ENCODE assay signal across 26 cellular contexts in genomic region chr2:240479111-240479501, GRCh38. TPM values are rescaled to one million over a fixed set of nuclear protein-coding genes. Genes with fewer than 3 reads are reported as not detected.
DNase-seq lines count a peak whose midpoint lies in the region; ATAC-seq and TF ChIP-seq lines count a peak whose summit lies in the region.
"Had no signal": no experiment of that assay in that cellular context is flagged by ENCODE, and none has a peak within 500 bp of the region (broad histone marks: within the 10 kb centered on the region; RNA-seq: fewer than 3 reads in every experiment).

No MANE protein-coding gene starts in this region.

- intact Hi-C loops in MCF 10A (cut with micrococcal nuclease) = no loop called here

- H3K27ac ChIP-seq in endodermal cell (ENCODE audit: low read depth, low read length) = no peak overlapping the region
- H3K27ac ChIP-seq: gastrocnemius medialis, left lung, parathyroid adenoma, testis, uterus had no signal

- no peaks in the 10 kb centered on the region for H3K27me3 ChIP-seq in endodermal cell (ENCODE audit: control insufficient read depth, insufficient read depth, low read length, poor library complexity, severe bottlenecking)
- H3K27me3 ChIP-seq: gastrocnemius medialis, left lung, testis, uterus had no signal

- no peak overlapping the region for H3K27ac Mint-ChIP-seq in activated CD4-positive, alpha-beta T cell treated with anti-CD3 and anti-CD28 coated beads, Interleukin-2, amount 10 ng/mL, durations not matched to agents 7 days and 5 days
- H3K27ac Mint-ChIP-seq in endodermal cell = no peak overlapping the region
- no peak overlapping the region for H3K27ac Mint-ChIP-seq in MCF 10A (ENCODE audit: low read depth, unreplicated experiment)
- H3K27ac Mint-ChIP-seq: activated T-helper 17 cell treated with anti-CD3 and anti-CD28 coated beads, Interleukin-2, amount 50 U/mL, for 72 hours; CD8-positive, alpha-beta T cell; dendritic cell treated with granulocyte-macrophage colony-stimulating factor and Interleukin-4, amounts not matched to agents 40 ng/mL and 50 ng/mL, for 4 days; nephron had no signal

- ATAC-seq in omental fat pad (ENCODE audit: low FRiP score) (no peak), GM19035 (IDR thresholded peaks at IDR 0.05; ENCODE audit: unreplicated experiment) (no peak)
- ATAC-seq: activated T-helper 17 cell treated with anti-CD3 and anti-CD28 coated beads, Interleukin-2, amount 50 U/mL, for 72 hours; CD8-positive, alpha-beta T cell; gastrocnemius medialis; left lung had no signal

- no TSS peak for BruUV-seq in MCF 10A (replicated peaks; lab: Mats Ljungman, UMichigan)

- CTCF ChIA-PET in activated CD4-positive, alpha-beta T cell treated with anti-CD3 and anti-CD28 coated beads, Interleukin-2, amount 10 ng/mL, durations not matched to agents 7 days and 5 days (lab: Charles Lee) = interaction anchor here (0.6 to 1.0 kb wide), 2 partner anchors 23 to 138 kb away, joined by 3 to 5 read pairs; no protein-coding TSS in a partner anchor
- CTCF ChIA-PET in MCF 10A (lab: Yijun Ruan, JAX) = interaction anchor here (0.6 to 1.3 kb wide), 2 partner anchors 35 to 360 kb away, joined by 3 read pairs; no protein-coding TSS in a partner anchor

- no peaks in the 10 kb centered on the region for H3K27me3 Mint-ChIP-seq in activated CD4-positive, alpha-beta T cell treated with anti-CD3 and anti-CD28 coated beads, Interleukin-2, amount 10 ng/mL, durations not matched to agents 7 days and 5 days
- H3K27me3 Mint-ChIP-seq in endodermal cell (ENCODE audit: insufficient read depth) (peaks cover 9% of the 10 kb centered on the region), MCF 10A (ENCODE audit: insufficient read depth, unreplicated experiment) (no peaks in the 10 kb centered on the region)
- H3K27me3 Mint-ChIP-seq: activated T-helper 17 cell treated with anti-CD3 and anti-CD28 coated beads, Interleukin-2, amount 50 U/mL, for 72 hours; dendritic cell treated with granulocyte-macrophage colony-stimulating factor and Interleukin-4, amounts not matched to agents 40 ng/mL and 50 ng/mL, for 4 days had no signal

- peaks cover 6% of the 10 kb centered on the region for H3K36me3 Mint-ChIP-seq in activated CD4-positive, alpha-beta T cell treated with anti-CD3 and anti-CD28 coated beads, Interleukin-2, amount 10 ng/mL, durations not matched to agents 7 days and 5 days (ENCODE audit: low read depth)
- H3K36me3 Mint-ChIP-seq in endodermal cell (ENCODE audit: low read depth) (no peaks in the 10 kb centered on the region), MCF 10A (ENCODE audit: insufficient read depth, unreplicated experiment) (peaks cover 6% of the 10 kb centered on the region)

- POLR2A ChIA-PET in activated CD4-positive, alpha-beta T cell treated with anti-CD3 and anti-CD28 coated beads, Interleukin-2, amount 10 ng/mL, durations not matched to agents 7 days and 5 days (lab: Charles Lee) = no interaction called here
- POLR2A ChIA-PET in MCF 10A (lab: Yijun Ruan, JAX) = no interaction called here

- no peaks in the 10 kb centered on the region for H3K4me1 ChIP-seq in endodermal cell (ENCODE audit: control insufficient read depth, insufficient read depth, low read length)
- H3K4me1 ChIP-seq: gastrocnemius medialis, left lung, parathyroid adenoma, testis, uterus had no signal

- WGBS in endodermal cell (ENCODE audit: insufficient coverage in 1 of 2, insufficient read length in 1 of 2), 2 experiments = 72 to 85% methylated on average over 6 to 12 of the region's 12 CpGs

- H3K4me3 ChIP-seq in endodermal cell (ENCODE audit: low read length) (no peak overlapping the region), foreskin fibroblast (ENCODE audit: low read depth in 1 of 2, low read length in 2 of 2) (no peak overlapping the region)
- H3K4me3 ChIP-seq: gastrocnemius medialis, left lung, uterus had no signal

- H3K9me3 ChIP-seq in endodermal cell (ENCODE audit: control insufficient read depth, low read length) = peaks cover 10% of the 10 kb centered on the region
- H3K9me3 ChIP-seq: gastrocnemius medialis, testis, uterus had no signal

- no peak for TF ChIP-seq CTCF in endodermal cell (conservative IDR thresholded peaks at IDR 0.05)
- TF ChIP-seq CTCF in omental fat pad (IDR thresholded peaks at IDR 0.05) = no peak
- no peak for TF ChIP-seq CTCF in foreskin fibroblast (IDR thresholded peaks at IDR 0.05; ENCODE audit: low read depth, low read length)
- no peak for TF ChIP-seq CTCF in MCF 10A (IDR thresholded peaks at IDR 0.05; ENCODE audit: unreplicated experiment)

- H3K36me3 ChIP-seq in endodermal cell (ENCODE audit: control insufficient read depth, insufficient read depth, low read length) = no peaks in the 10 kb centered on the region
- H3K36me3 ChIP-seq: gastrocnemius medialis, left lung, uterus had no signal

- H3K4me1 Mint-ChIP-seq in activated CD4-positive, alpha-beta T cell treated with anti-CD3 and anti-CD28 coated beads, Interleukin-2, amount 10 ng/mL, durations not matched to agents 7 days and 5 days = no peaks in the 10 kb centered on the region
- H3K4me1 Mint-ChIP-seq in endodermal cell (no peaks in the 10 kb centered on the region), MCF 10A (ENCODE audit: insufficient read depth, unreplicated experiment) (no peaks in the 10 kb centered on the region)
- H3K4me1 Mint-ChIP-seq: activated T-helper 17 cell treated with anti-CD3 and anti-CD28 coated beads, Interleukin-2, amount 50 U/mL, for 72 hours; nephron had no signal

- no peak overlapping the region for H3K4me3 Mint-ChIP-seq in activated CD4-positive, alpha-beta T cell treated with anti-CD3 and anti-CD28 coated beads, Interleukin-2, amount 10 ng/mL, durations not matched to agents 7 days and 5 days
- H3K4me3 Mint-ChIP-seq in endodermal cell (no peak overlapping the region), MCF 10A (ENCODE audit: unreplicated experiment) (no peak overlapping the region)
- H3K4me3 Mint-ChIP-seq: activated T-helper 17 cell treated with anti-CD3 and anti-CD28 coated beads, Interleukin-2, amount 50 U/mL, for 72 hours; CD8-positive, alpha-beta T cell; dendritic cell treated with granulocyte-macrophage colony-stimulating factor and Interleukin-4, amounts not matched to agents 40 ng/mL and 50 ng/mL, for 4 days; nephron had no signal

- DNase-seq in activated CD4-positive, alpha-beta T cell treated with anti-CD3 and anti-CD28 coated beads for 48 hours = peak; percentile 0
- no peak for DNase-seq in activated CD4-positive, alpha-beta T cell treated with anti-CD3 and anti-CD28 coated beads, Interleukin-2, amount 10 ng/mL, durations not matched to agents 7 days and 5 days
- DNase-seq in AG20443 (ENCODE audit: low spot score) = peak; percentile 5
- DNase-seq in endodermal cell = peak; percentile 29
- DNase-seq in omental fat pad (ENCODE audit: low spot score) = peak; percentile 9
- DNase-seq in foreskin fibroblast = no peak
- DNase-seq in MCF 10A (ENCODE audit: unreplicated experiment) = no peak
- DNase-seq: activated CD4-positive, alpha-beta T cell treated with anti-CD3 and anti-CD28 coated beads for 4 hours; CD8-positive, alpha-beta T cell; central memory CD4-positive, alpha-beta T cell; gastrocnemius medialis; GOT3; hippocampal formation; IMR-90; left lung; midbrain; NCI-H1694 treated with DMSO at 0.1 percent for 48 hours; NCI-H510A; stimulated activated naive CD4-positive, alpha-beta T cell treated with Interleukin-2 at 50 U/mL for 16 hours; testis; uterus had no signal

- peaks cover 8% of the 10 kb centered on the region for H3K9me3 Mint-ChIP-seq in activated CD4-positive, alpha-beta T cell treated with anti-CD3 and anti-CD28 coated beads, Interleukin-2, amount 10 ng/mL, durations not matched to agents 7 days and 5 days
- H3K9me3 Mint-ChIP-seq in endodermal cell = no peaks in the 10 kb centered on the region
- no peaks in the 10 kb centered on the region for H3K9me3 Mint-ChIP-seq in MCF 10A (ENCODE audit: unreplicated experiment)

- no peak overlapping the region for H3K9ac ChIP-seq in endodermal cell (ENCODE audit: extremely low read depth, low read length, poor library complexity, severe bottlenecking)
- H3K9ac ChIP-seq: parathyroid adenoma had no signal

RNA-seq across cellular contexts. Expression of gene GPC1, which starts 43.6 kb away (rescaled TPM):
- 1 to 10 TPM; 7.3 to 7.5 TPM for total RNA-seq in activated CD4-positive, alpha-beta T cell treated with anti-CD3 and anti-CD28 coated beads, Interleukin-2, amount 10 ng/mL, durations not matched to agents 7 days and 5 days
- 10 to 100 TPM; 37.8 to 69.7 TPM for total RNA-seq in endodermal cell
- polyA plus RNA-seq in endodermal cell (2013, experiment 1 of 2) = 55.9 TPM
- polyA plus RNA-seq in endodermal cell (2013, experiment 2 of 2) = 56.9 TPM
- total RNA-seq in omental fat pad = 10 to 100 TPM; 33.6 to 91.4 (median 39.5) TPM
- 36.9 and 38.9 TPM in 2 replicates for total RNA-seq in MCF 10A (2022)

Comparison
In these comparisons a context has a peak if more than half of its experiments do, and no peak if none do; other contexts are left out.
1. DNase-seq: peak in activated CD4-positive, alpha-beta T cell treated with anti-CD3 and anti-CD28 coated beads for 48 hours (single experiment), AG20443 (single experiment), endodermal cell (single experiment) and omental fat pad (single experiment); none in activated CD4-positive, alpha-beta T cell treated with anti-CD3 and anti-CD28 coated beads, Interleukin-2, amount 10 ng/mL, durations not matched to agents 7 days and 5 days (single experiment), foreskin fibroblast (0 of 2) and MCF 10A (single experiment).